ENCODE assay signal across 8 cellular contexts in genomic region chr11:13668957-13669521, GRCh38. TPM values are rescaled to one million over a fixed set of nuclear protein-coding genes. Genes with fewer than 3 reads are reported as not detected.
DNase-seq lines count a peak whose midpoint lies in the region; TF ChIP-seq lines count a peak whose summit lies in the region.

No MANE protein-coding gene starts in this region.

- TF ChIP-seq CTCF in GM20000 (IDR thresholded peaks at IDR 0.05; ENCODE audit: extremely low read depth, missing control alignments) (no peak), adrenal gland (IDR thresholded peaks at IDR 0.05) (no peak), spleen (IDR thresholded peaks at IDR 0.05 in 8 of 11, conservative IDR thresholded peaks at IDR 0.05 in 3 of 11) (no peak)

- H3K9me3 Mint-ChIP-seq in CD4-positive, alpha-beta memory T cell: no peaks in the 10 kb centered on the region

- H3K4me1 Mint-ChIP-seq in CD4-positive, alpha-beta memory T cell: peaks cover 35 to 50% (median 41%) of the 10 kb centered on the region in 4 donors

- peak overlapping the region; percentile 87 to 97 (median 96) for H3K27ac Mint-ChIP-seq in CD4-positive, alpha-beta memory T cell

- H3K27ac ChIP-seq in CD4-positive, alpha-beta memory T cell (ENCODE audit: low read depth, low read length): peak overlapping the region; percentile 65
- H3K27ac ChIP-seq in adrenal gland (peak overlapping the region; percentile 62 to 90 (median 85)), iPS-18a (ENCODE audit: low read length) (no peak overlapping the region), spleen (peak overlapping the region; percentile 82 to 98 (median 94))

- peaks cover 1 to 2% of the 10 kb centered on the region in 2 donors for H3K27me3 Mint-ChIP-seq in CD4-positive, alpha-beta memory T cell

- H3K36me3 ChIP-seq in CD4-positive, alpha-beta memory T cell (ENCODE audit: insufficient read depth, low read length): no peaks in the 10 kb centered on the region
- H3K36me3 ChIP-seq in adrenal gland (replicated peaks in 1 of 2) (no peaks in the 10 kb centered on the region), iPS-18a (ENCODE audit: control insufficient read depth, low read depth, low read length) (no peaks in the 10 kb centered on the region), spleen (no peaks in the 10 kb centered on the region)

- peak overlapping the region; percentile 69 for H3K9ac ChIP-seq in iPS-18a (ENCODE audit: low read length)

- H3K4me3 ChIP-seq in CD4-positive, alpha-beta memory T cell (ENCODE audit: low read length in 2 of 2): peak overlapping the region; percentile 73 to 84
- H3K4me3 ChIP-seq in adrenal gland: peak overlapping the region; percentile 74 to 99 (median 90)
- peak overlapping the region; percentile 75 for H3K4me3 ChIP-seq in iPS-18a (ENCODE audit: low read length)
- H3K4me3 ChIP-seq in spleen: peak overlapping the region; percentile 87 to 99 (median 93)

- TF ChIP-seq POLR2A in adrenal gland (IDR thresholded peaks at IDR 0.05) (no peak), spleen (IDR thresholded peaks at IDR 0.05) (no peak)

- POLR2A ChIA-PET in CD4-positive, alpha-beta memory T cell (lab: Charles Lee; ENCODE audit: partially characterized antibody): interaction anchor here (1.6 to 1.8 kb wide), 2 partner anchors 9 to 206 kb away, joined by 7 to 8 read pairs; partner anchors contain the start of gene BTBD10

- intact Hi-C loops in CD4-positive, alpha-beta memory T cell (cut with micrococcal nuclease): loop anchor here (1.0 to 5.0 kb wide), 3 partner anchors 193 to 392 kb away; partner anchors contain the start of genes BMAL1 and BTBD10
- intact Hi-C loops in adrenal gland (cut with DNase I) (no loop called here), spleen (cut with DNase I; ENCODE audit: low total_unique reads) (no loop called here)

- 1 to 2% (median 1%) methylated on average over 18 to 33 of the region's 33 CpGs for WGBS in adrenal gland, 4 donors
- WGBS in spleen, 5 donors: 0 to 2% (median 1%) methylated on average over 22 to 33 of the region's 33 CpGs

- CTCF ChIA-PET in CD4-positive, alpha-beta memory T cell (lab: Charles Lee; ENCODE audit: partially characterized antibody): interaction anchor here (1.2 kb wide), 1 partner anchor 182 kb away, joined by 3 read pairs; no protein-coding TSS in a partner anchor

- peaks cover 0 to 9% of the 10 kb centered on the region in 2 donors for H3K36me3 Mint-ChIP-seq in CD4-positive, alpha-beta memory T cell

- no peaks in the 10 kb centered on the region for H3K27me3 ChIP-seq in CD4-positive, alpha-beta memory T cell (ENCODE audit: insufficient read depth, low read length)
- H3K27me3 ChIP-seq in adrenal gland (no peaks in the 10 kb centered on the region), iPS-18a (ENCODE audit: control insufficient read depth, insufficient read depth, low read length) (peaks cover 9% of the 10 kb centered on the region), spleen (replicated peaks in 1 of 7) (no peaks in the 10 kb centered on the region)

- peaks cover 44% of the 10 kb centered on the region for H3K4me1 ChIP-seq in CD4-positive, alpha-beta memory T cell (ENCODE audit: insufficient read depth, low read length)
- H3K4me1 ChIP-seq in adrenal gland (replicated peaks in 1 of 2) (peaks cover 15 to 32% of the 10 kb centered on the region in 2 donors), iPS-18a (ENCODE audit: control insufficient read depth, low read depth, low read length) (peaks cover 12% of the 10 kb centered on the region), spleen (peaks cover 14 to 61% (median 48%) of the 10 kb centered on the region in 6 donors)

- DNase-seq in CD4-positive, alpha-beta memory T cell: peak in 3 of 5 donors; percentile 39 to 70 (median 54)
- peak; percentile 33 for DNase-seq in GM20000 (ENCODE audit: low spot score)
- peak; percentile 71 for DNase-seq in HT-29 (ENCODE audit: low spot score)
- peak; percentile 45 for DNase-seq in SK-N-DZ (ENCODE audit: low spot score)
- peak; percentile 40 to 71 (median 49) for DNase-seq in adrenal gland
- DNase-seq in spleen: peak; percentile 93
- DNase-seq in HuH-7.5 (ENCODE audit: low spot score): no peak

- no peaks in the 10 kb centered on the region for H3K9me3 ChIP-seq in CD4-positive, alpha-beta memory T cell (ENCODE audit: control insufficient read depth in 1 of 2, low read length in 2 of 2)
- no peaks in the 10 kb centered on the region for H3K9me3 ChIP-seq in adrenal gland (replicated peaks in 1 of 3)
- H3K9me3 ChIP-seq in iPS-18a (ENCODE audit: control insufficient read depth, low read depth, low read length): no peaks in the 10 kb centered on the region
- no peaks in the 10 kb centered on the region for H3K9me3 ChIP-seq in spleen

- H3K4me3 Mint-ChIP-seq in CD4-positive, alpha-beta memory T cell: peak overlapping the region; percentile 91 to 98 (median 94)

RNA-seq across cellular contexts. Expression of gene FAR1, which starts 0.6 kb away (rescaled TPM):
- total RNA-seq in CD4-positive, alpha-beta memory T cell: 10 to 100 TPM; 34.5 to 39.7 TPM
- polyA plus RNA-seq in CD4-positive, alpha-beta memory T cell: 1 to 10 TPM; 3.0 to 9.9 TPM
- total RNA-seq in HT-29 (2014; rRNA removed; shearing (Covaris generic)): 25.9 and 34.4 TPM in 2 replicates
- polyA plus RNA-seq in SK-N-DZ (2014; cell fraction: cytosol; rRNA removed): 42.5 and 45.6 TPM in 2 replicates
- 76.6 and 97.6 TPM in 2 replicates for polyA plus RNA-seq in SK-N-DZ (2014; cell fraction: nucleus; rRNA removed)
- total RNA-seq in adrenal gland (10 to 100 TPM; 13.7 to 44.2 (median 38.7) TPM), spleen (10 to 100 TPM; 56.3 to 83.2 (median 63.2) TPM)
- polyA plus RNA-seq in adrenal gland (10 to 100 TPM; 14.3 to 51.0 (median 23.4) TPM), spleen (10 to 100 TPM; 13.6 to 21.1 (median 16.7) TPM)
